20 cellular contexts compared by ENCODE assay signal in the genomic region with DNA sequence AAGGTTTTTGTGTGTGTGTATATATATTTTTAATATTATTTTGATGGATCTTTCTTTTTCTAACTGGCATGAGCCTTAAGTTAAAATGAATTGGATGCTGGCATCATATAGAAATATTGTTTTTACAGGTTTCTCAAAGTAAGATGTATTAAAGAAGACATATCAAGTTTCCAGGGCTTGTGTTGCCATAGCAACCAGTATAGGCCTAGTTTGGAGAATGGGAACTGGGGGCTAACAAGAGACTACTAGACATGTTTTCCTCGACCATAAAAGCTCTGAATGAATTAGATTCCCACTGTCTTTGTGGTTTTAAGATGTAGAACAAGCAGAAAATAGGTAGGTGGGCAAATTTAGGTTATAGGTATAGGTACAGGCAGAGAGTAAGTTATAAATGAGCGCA.
"Had no signal": no experiment of that assay in that cellular context is flagged by ENCODE, and none has a peak within 500 bp of the region (broad histone marks: within the 10 kb centered on the region; RNA-seq: fewer than 3 reads in every experiment).

No MANE protein-coding gene starts in this region.

- H3K36me3 Mint-ChIP-seq: naive B cell; stimulated activated memory B cell treated with anti-CD40 and anti-IgM and Interleukin-4, amounts not matched to agents 10 μg/mL and 1 μg/mL and 100 μg/mL, for 72 hours had no signal

- H3K9me3 Mint-ChIP-seq: nephron; stimulated activated memory B cell treated with anti-CD40 and anti-IgM and Interleukin-4, amounts not matched to agents 10 μg/mL and 1 μg/mL and 100 μg/mL, for 72 hours had no signal

- H3K9me3 ChIP-seq: psoas muscle, spleen, tibial artery, upper lobe of left lung, uterus had no signal

- H3K4me2 ChIP-seq: hepatocyte had no signal

- H3K27me3 Mint-ChIP-seq: naive B cell; stimulated activated memory B cell treated with anti-CD40 and anti-IgM and Interleukin-4, amounts not matched to agents 10 μg/mL and 1 μg/mL and 100 μg/mL, for 72 hours; stimulated activated naive CD8-positive, alpha-beta T cell treated with anti-CD3 and anti-CD28 coated beads, Interleukin-15, Interleukin-2, amounts not matched to agents 100 ng/mL and 50 ng/mL, for 24 hours had no signal

- H3K4me1 Mint-ChIP-seq: naive B cell; nephron; stimulated activated memory B cell treated with anti-CD40 and anti-IgM and Interleukin-4, amounts not matched to agents 10 μg/mL and 1 μg/mL and 100 μg/mL, for 72 hours had no signal

- H3K4me3 ChIP-seq: hepatocyte, psoas muscle, spleen, tibial artery, upper lobe of left lung, uterus had no signal

- H3K79me2 ChIP-seq: hepatocyte had no signal

- H3K27ac Mint-ChIP-seq: naive B cell; nephron; stimulated activated memory B cell treated with anti-CD40 and anti-IgM and Interleukin-4, amounts not matched to agents 10 μg/mL and 1 μg/mL and 100 μg/mL, for 72 hours; stimulated activated naive CD8-positive, alpha-beta T cell treated with anti-CD3 and anti-CD28 coated beads, Interleukin-15, Interleukin-2, amounts not matched to agents 100 ng/mL and 50 ng/mL, for 24 hours had no signal

- H3K27ac ChIP-seq: hepatocyte, psoas muscle, spleen, tibial artery, upper lobe of left lung, uterus had no signal

- H3K4me1 ChIP-seq: psoas muscle, spleen, tibial artery, upper lobe of left lung, uterus had no signal

- DNase-seq: effector CD4-positive, alpha-beta T cell; foreskin melanocyte; kidney; left cardiac atrium; left ventricle myocardium superior; mesendoderm; naive B cell; psoas muscle; retina; spleen; stimulated activated CD4-positive, alpha-beta T cell treated with anti-CD3 and anti-CD28 coated beads, Interleukin-15, amount 100 ng/mL, for 24 hours; stimulated activated CD4-positive, alpha-beta T cell treated with anti-CD3 and anti-CD28 coated beads, Interleukin-1b, Interleukin-23, amount 100 ng/mL, for 48 hours; stimulated activated CD4-positive, alpha-beta T cell treated with anti-CD3 and anti-CD28 coated beads, Interleukin-4, amount 100 ng/mL, for 24 hours; tibial artery; upper lobe of left lung; uterus had no signal

- H3K4me3 Mint-ChIP-seq: naive B cell; nephron; stimulated activated memory B cell treated with anti-CD40 and anti-IgM and Interleukin-4, amounts not matched to agents 10 μg/mL and 1 μg/mL and 100 μg/mL, for 72 hours; stimulated activated naive CD8-positive, alpha-beta T cell treated with anti-CD3 and anti-CD28 coated beads, Interleukin-15, Interleukin-2, amounts not matched to agents 100 ng/mL and 50 ng/mL, for 24 hours had no signal

- H3K27me3 ChIP-seq: hepatocyte, spleen, tibial artery, upper lobe of left lung, uterus had no signal

- H2AFZ ChIP-seq: hepatocyte had no signal

- H3K36me3 ChIP-seq: spleen, tibial artery, upper lobe of left lung, uterus had no signal
